Comparison of ENCODE assay signal across 19 cellular contexts in the genomic region with DNA sequence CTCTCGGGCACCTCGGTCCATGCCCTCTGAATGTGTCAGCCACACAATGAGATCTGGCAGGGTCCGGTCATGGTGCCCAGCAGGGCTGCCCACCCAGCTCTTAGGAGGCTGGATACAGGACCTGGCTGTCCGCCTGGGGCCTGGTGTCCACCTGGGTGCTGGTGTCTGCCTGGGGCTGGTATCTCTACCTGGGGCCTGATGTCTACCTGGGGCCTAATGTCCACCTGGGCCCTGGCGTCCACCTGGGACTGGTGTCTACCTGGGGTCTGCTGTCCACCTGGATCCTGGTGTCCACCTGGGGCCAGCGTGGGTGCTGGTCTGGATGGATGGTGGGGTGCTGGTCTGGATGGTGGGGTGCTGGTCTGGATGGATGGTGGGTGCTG. TPM values are rescaled to one million over a fixed set of nuclear protein-coding genes. Genes with fewer than 3 reads are reported as not detected.
"Had no signal": no experiment of that assay in that cellular context is flagged by ENCODE, and none has a peak within 500 bp of the region (broad histone marks: within the 10 kb centered on the region; RNA-seq: fewer than 3 reads in every experiment).

No MANE protein-coding gene starts in this region.

- H3K9me3 ChIP-seq: adrenal gland, lower lobe of right lung, SJSA1, tibial nerve had no signal

- H3K27me3 ChIP-seq: adrenal gland, foreskin keratinocyte, SJSA1 had no signal

- H3K4me1 ChIP-seq: adrenal gland, foreskin keratinocyte, lower lobe of right lung, SJSA1 had no signal

- H3K27ac ChIP-seq: adrenal gland, foreskin keratinocyte, lower lobe of right lung, SJSA1, tibial nerve had no signal

- H3K4me3 ChIP-seq: adrenal gland, lower lobe of right lung, SJSA1, tibial nerve had no signal

- DNase-seq: activated CD4-positive, alpha-beta T cell treated with anti-CD3 and anti-CD28 coated beads, Interleukin-2, amount 10 ng/mL, durations not matched to agents 7 days and 5 days; central memory CD4-positive, alpha-beta T cell; cortex of kidney; effector CD4-positive, alpha-beta T cell; foreskin keratinocyte; glutamatergic neuron; lower lobe of right lung; nephron progenitor cell; stimulated activated CD4-positive, alpha-beta T cell treated with anti-CD3 and anti-CD28 coated beads, Interleukin-1b, Interleukin-23, amount 100 ng/mL, for 48 hours; SW 1271 had no signal

- H3K36me3 ChIP-seq: adrenal gland, lower lobe of right lung, SJSA1, tibial nerve had no signal

- ATAC-seq: foreskin keratinocyte; lower lobe of right lung; stimulated activated effector memory CD8-positive, alpha-beta T cell treated with anti-CD3 and anti-CD28 coated beads, Interleukin-12 subunit alpha, Interleukin-12 subunit beta, amount 100 ng/mL, for 72 hours had no signal

RNA-seq across cellular contexts. Expression of a gene that starts 45.1 kb away (rescaled TPM):
- total RNA-seq: activated CD4-positive, alpha-beta T cell treated with anti-CD3 and anti-CD28 coated beads, Interleukin-2, amount 10 ng/mL, durations not matched to agents 7 days and 5 days; activated T-helper 2 cell treated with anti-CD3 and anti-CD28 coated beads, Interferon-gamma antibody, Interleukin-2, Interleukin-4, amounts not matched to agents 10 μg/mL and 5 μg/mL and 100 μg/mL, durations not matched to agents 14 hours and 24 hours and 36 hours; adrenal gland; endothelial cell of umbilical vein; foreskin keratinocyte; lower lobe of right lung; mesothelial cell of epicardium; omental fat pad; pulmonary artery endothelial cell; SJSA1; tibial nerve had no signal
- polyA plus RNA-seq: adrenal gland, endothelial cell of umbilical vein, foreskin keratinocyte had no signal
